In the genomic region with DNA sequence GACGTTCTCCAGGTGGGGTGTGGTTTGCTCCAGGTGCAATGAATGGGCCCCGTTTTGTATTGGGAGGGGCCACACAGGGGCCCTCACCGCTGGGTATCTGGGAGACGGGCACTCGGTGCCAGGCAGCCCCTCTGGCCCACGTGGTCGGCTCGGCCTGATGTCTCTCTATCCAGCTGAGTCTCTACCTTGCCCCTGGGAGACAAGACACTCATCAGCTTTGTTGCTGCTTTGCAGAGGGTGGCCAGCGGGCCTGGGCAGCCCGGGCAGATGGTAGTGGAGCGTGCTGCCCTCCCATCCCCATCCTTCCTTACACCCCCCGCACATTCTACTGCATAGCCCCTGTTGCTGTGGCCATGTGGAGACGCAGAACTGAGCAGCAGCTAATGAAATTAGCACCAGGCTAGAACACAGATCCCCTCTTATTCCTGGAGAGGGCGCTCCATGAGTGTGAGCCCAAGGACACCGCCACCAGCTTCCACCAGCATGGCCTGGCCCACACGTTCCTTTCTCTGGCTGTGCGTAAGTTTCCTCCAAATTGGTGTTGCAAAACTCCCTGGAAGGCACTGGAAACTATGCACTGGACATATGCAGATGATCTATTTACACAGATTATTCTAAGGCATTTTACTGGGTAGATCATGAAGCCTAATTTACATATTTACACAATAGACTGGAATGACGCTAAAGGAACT, we compare ENCODE assay signal across 1 cellular context.
TF ChIP-seq lines count a peak whose summit lies in the region.

No MANE protein-coding gene starts in this region.

TF ChIP-seq in HEK293T, 16 proteins besides CTCF, POLR2A, EP300 and RAD21 (continued from another document):
- TF ChIP-seq, protein P1, sequence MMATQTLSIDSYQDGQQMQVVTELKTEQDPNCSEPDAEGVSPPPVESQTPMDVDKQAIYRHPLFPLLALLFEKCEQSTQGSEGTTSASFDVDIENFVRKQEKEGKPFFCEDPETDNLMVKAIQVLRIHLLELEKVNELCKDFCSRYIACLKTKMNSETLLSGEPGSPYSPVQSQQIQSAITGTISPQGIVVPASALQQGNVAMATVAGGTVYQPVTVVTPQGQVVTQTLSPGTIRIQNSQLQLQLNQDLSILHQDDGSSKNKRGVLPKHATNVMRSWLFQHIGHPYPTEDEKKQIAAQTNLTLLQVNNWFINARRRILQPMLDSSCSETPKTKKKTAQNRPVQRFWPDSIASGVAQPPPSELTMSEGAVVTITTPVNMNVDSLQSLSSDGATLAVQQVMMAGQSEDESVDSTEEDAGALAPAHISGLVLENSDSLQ (IDR thresholded peaks at IDR 0.05), result no peak
- no peak for TF ChIP-seq L3MBTL2 (conservative IDR thresholded peaks at IDR 0.05)
- TF ChIP-seq FOXK2 (IDR thresholded peaks at IDR 0.05), result no peak
